22 cellular contexts compared by ENCODE assay signal in the genomic region with DNA sequence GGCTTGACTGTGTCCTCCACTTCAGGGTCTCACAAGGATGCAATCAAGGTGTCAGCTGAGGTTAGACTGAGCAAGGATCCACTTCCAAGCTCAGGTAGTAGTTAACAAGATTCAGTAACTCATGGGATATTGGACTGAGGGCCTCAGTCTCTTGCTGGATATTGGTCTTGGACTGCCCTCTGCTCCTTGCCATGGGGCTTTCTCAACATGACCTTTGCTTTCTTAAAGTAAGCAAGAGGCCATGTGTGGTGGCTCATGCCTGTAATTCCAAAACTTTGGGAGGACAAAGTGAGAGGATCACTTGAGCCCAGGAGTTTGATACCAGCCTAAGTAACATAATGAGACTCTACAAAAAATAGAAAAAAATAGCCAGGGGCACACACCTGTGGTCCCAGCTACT.
"Had no signal": no experiment of that assay in that cellular context is flagged by ENCODE, and none has a peak within 500 bp of the region (broad histone marks: within the 10 kb centered on the region; RNA-seq: fewer than 3 reads in every experiment).

No MANE protein-coding gene starts in this region.

- H3K9me3 ChIP-seq: esophagus muscularis mucosa, left ventricle myocardium inferior, stomach, suprapubic skin, tibial nerve had no signal

- H3K4me2 ChIP-seq: hepatocyte had no signal

- H2AFZ ChIP-seq: hepatocyte had no signal

- FAIRE-seq: bronchial epithelial cell, frontal cortex had no signal

- H3K36me3 ChIP-seq: esophagus muscularis mucosa, left ventricle myocardium inferior, stomach, suprapubic skin, tibial nerve had no signal

- H3K79me2 ChIP-seq: hepatocyte had no signal

- H3K27ac ChIP-seq: coronary artery, esophagus muscularis mucosa, hepatocyte, left ventricle myocardium inferior, SK-N-MC, stomach, suprapubic skin, tibial nerve had no signal

- H3K4me1 ChIP-seq: suprapubic skin, tibial nerve had no signal

- H3K4me3 ChIP-seq: coronary artery, esophagus muscularis mucosa, hepatocyte, left ventricle myocardium inferior, SK-N-MC, stomach, suprapubic skin, tibial nerve had no signal

- H3K27me3 ChIP-seq: esophagus muscularis mucosa, hepatocyte, stomach, suprapubic skin, tibial nerve had no signal

- H3K4me3 Mint-ChIP-seq: activated CD4-positive, alpha-beta T cell treated with anti-CD3 and anti-CD28 coated beads, Interleukin-2, amount 10 ng/mL, durations not matched to agents 7 days and 5 days had no signal

- H3K27ac Mint-ChIP-seq: activated CD4-positive, alpha-beta T cell treated with anti-CD3 and anti-CD28 coated beads, Interleukin-2, amount 10 ng/mL, durations not matched to agents 7 days and 5 days had no signal

- DNase-seq: activated CD4-positive, alpha-beta T cell treated with anti-CD3 and anti-CD28 coated beads, Interleukin-2, amount 10 ng/mL, durations not matched to agents 7 days and 5 days; activated CD4-positive, CD25-positive, alpha-beta regulatory T cell treated with anti-CD3 and anti-CD28 coated beads, Interleukin-2, amount 50 U/mL, for 72 hours; activated gamma-delta T cell; activated naive CD4-positive, alpha-beta T cell treated with anti-CD3 and anti-CD28 coated beads, Interleukin-2, amount 50 U/mL, for 16 hours; amniotic stem cell; cerebellar nuclear complex; glutamatergic neuron; kidney glomerular epithelial cell; left ventricle myocardium inferior; occipital lobe; retina; stimulated activated CD4-positive, alpha-beta T cell treated with anti-CD3 and anti-CD28 coated beads, Interleukin-4, amount 100 ng/mL, for 1 hour; stomach; T-helper 2 cell had no signal

- H3K27me3 Mint-ChIP-seq: activated CD4-positive, alpha-beta T cell treated with anti-CD3 and anti-CD28 coated beads, Interleukin-2, amount 10 ng/mL, durations not matched to agents 7 days and 5 days had no signal
